ENCODE assay signal across 8 cellular contexts in the genomic region with DNA sequence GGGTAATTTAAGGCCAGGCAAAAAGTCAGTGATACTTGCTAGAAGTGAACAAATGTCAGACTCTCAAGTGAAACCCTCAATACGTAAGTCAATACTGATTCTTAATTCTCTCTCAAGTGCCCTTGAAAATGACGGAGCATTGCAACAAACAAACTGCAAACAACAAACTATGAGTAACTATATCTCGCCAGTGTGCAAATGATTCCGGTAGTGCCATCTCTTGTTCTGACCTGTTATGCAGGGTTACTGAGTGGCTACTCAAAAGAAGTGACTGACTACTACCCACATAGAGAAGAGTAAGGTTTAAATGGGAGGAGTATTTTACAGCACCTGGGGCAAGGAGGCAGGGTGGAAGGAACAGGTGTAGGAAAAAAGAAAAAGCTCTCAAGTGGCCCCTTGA. TPM values are rescaled to one million over a fixed set of nuclear protein-coding genes. Genes with fewer than 3 reads are reported as not detected.
DNase-seq lines count a peak whose midpoint lies in the region; ATAC-seq, FAIRE-seq and TF ChIP-seq lines count a peak whose summit lies in the region.

No MANE protein-coding gene starts in this region.

- 16 to 53% (median 38%) methylated on average over 4 of the region's 4 CpGs for WGBS in small intestine, 3 donors

- peak; percentile 33 for DNase-seq in NCI-H1436 (lab: John Stamatoyannopoulos, UW)
- DNase-seq in NCI-H1436 treated with DMSO at 0.1 percent for 48 hours (lab: John Stamatoyannopoulos, UW), result no peak
- DNase-seq in foreskin keratinocyte, result peak; percentile 32 to 58
- peak; percentile 27 for DNase-seq in small intestine
- DNase-seq in NCI-H1694 treated with DMSO at 0.1 percent for 48 hours (lab: John Stamatoyannopoulos, UW), result no peak
- no peak for DNase-seq in NCI-H2171 treated with DMSO at 0.1 percent for 48 hours (lab: John Stamatoyannopoulos, UW)

- H3K79me2 ChIP-seq in SU-DHL-6 (ENCODE audit: insufficient read depth, low read length), result peaks cover 10% of the 10 kb centered on the region

- FAIRE-seq in small intestine (lab: Jason Lieb, UNC), result no peak

- no peak overlapping the region for H3K27ac ChIP-seq in SU-DHL-6 (ENCODE audit: low read depth, low read length)
- H3K27ac ChIP-seq in foreskin keratinocyte, result peak overlapping the region; percentile 44
- peak overlapping the region in 1 of 2 donors; percentile 52 for H3K27ac ChIP-seq in small intestine (ENCODE audit: low read depth in 1 of 2, low read length in 1 of 2)

- no peak overlapping the region for H3K9ac ChIP-seq in SU-DHL-6 (ENCODE audit: low read length)

- H3K4me2 ChIP-seq in SU-DHL-6 (ENCODE audit: low read depth, low read length, poor library complexity, severe bottlenecking), result peak overlapping the region; percentile 77

- H4K20me1 ChIP-seq in SU-DHL-6 (ENCODE audit: low read depth, low read length), result peaks cover 4% of the 10 kb centered on the region; the same call in 1 of the 2 replicates

- TF ChIP-seq CTCF in SU-DHL-6 (IDR thresholded peaks at IDR 0.05; ENCODE audit: insufficient read depth, low read length, poor library complexity, severe bottlenecking) (no peak), foreskin keratinocyte (conservative IDR thresholded peaks at IDR 0.05) (no peak)

- H2AFZ ChIP-seq in SU-DHL-6 (ENCODE audit: low read depth, low read length, severe bottlenecking), result no peak overlapping the region

- H3K27me3 ChIP-seq in SU-DHL-6 (ENCODE audit: low read length) (no peaks in the 10 kb centered on the region), foreskin keratinocyte (no peaks in the 10 kb centered on the region), small intestine (ENCODE audit: control insufficient read depth in 2 of 2, insufficient read depth in 2 of 2, low read length in 2 of 2) (no peaks in the 10 kb centered on the region)

- H3K4me1 ChIP-seq in foreskin keratinocyte (peaks cover 9% of the 10 kb centered on the region), small intestine (ENCODE audit: control insufficient read depth in 2 of 2, insufficient read depth in 1 of 2, low read depth in 1 of 2, low read length in 1 of 2) (peaks cover 0 to 3% of the 10 kb centered on the region in 2 donors)

- H3F3A ChIP-seq in SU-DHL-6 (ENCODE audit: insufficient read depth), result no peaks in the 10 kb centered on the region

- no peaks in the 10 kb centered on the region for H3K9me2 ChIP-seq in SU-DHL-6 (replicated peaks; ENCODE audit: insufficient read depth, low read length)

- ATAC-seq in foreskin keratinocyte (peak; percentile 43), HG03469 (IDR thresholded peaks at IDR 0.05; ENCODE audit: unreplicated experiment) (no peak)

- H3K9me3 ChIP-seq in SU-DHL-6 (ENCODE audit: insufficient read depth, low read length), result no peaks in the 10 kb centered on the region
- H3K9me3 ChIP-seq in small intestine (ENCODE audit: control insufficient read depth, low read depth), result no peaks in the 10 kb centered on the region

- H3K4me3 ChIP-seq in SU-DHL-6 (ENCODE audit: insufficient read depth, low read length, poor library complexity, severe bottlenecking) (no peak overlapping the region), small intestine (ENCODE audit: low read depth in 1 of 2, low read length in 2 of 2) (peak overlapping the region in 1 of 2 donors; percentile 87)

- H3K36me3 ChIP-seq in SU-DHL-6 (ENCODE audit: low read length) (no peaks in the 10 kb centered on the region), small intestine (ENCODE audit: control insufficient read depth in 2 of 2, insufficient read depth in 2 of 2, low read length in 2 of 2) (no peaks in the 10 kb centered on the region)

RNA-seq across cellular contexts. Expression of a gene that starts 1.6 kb away (rescaled TPM):
- total RNA-seq in foreskin keratinocyte, result 7.3 and 8.7 TPM in 2 replicates
- 2.6 and 4.0 TPM in 2 replicates for polyA plus RNA-seq in foreskin keratinocyte
- 10 to 100 TPM in 1 of 3 donors, 1 to 10 TPM in 2; 1.9 to 13.4 (median 5.1) TPM for polyA plus RNA-seq in small intestine

RNA-seq across cellular contexts. Expression of a gene that starts 56.8 kb away (rescaled TPM):
- total RNA-seq in foreskin keratinocyte, result not detected in 2 replicates
- polyA plus RNA-seq in foreskin keratinocyte (0.06 TPM in 1 of 2 replicates, not detected in the other), small intestine (under 1 TPM in 1 of 3 donors, not detected in 2; 0.25 TPM)

Comparison
In these comparisons a context has a peak if more than half of its experiments do, and no peak if none do; other contexts are left out.
1. DNase-seq: peak in NCI-H1436 (single experiment), foreskin keratinocyte (2 of 2) and small intestine (single experiment); none in NCI-H1436 treated with DMSO at 0.1 percent for 48 hours (single experiment), NCI-H1694 treated with DMSO at 0.1 percent for 48 hours (single experiment) and NCI-H2171 treated with DMSO at 0.1 percent for 48 hours (single experiment).